20 cellular contexts compared by ENCODE assay signal in genomic region chr11:95544095-95544795, GRCh38.
DNase-seq lines count a peak whose midpoint lies in the region; ATAC-seq, FAIRE-seq and TF ChIP-seq lines count a peak whose summit lies in the region.
"Had no signal": no experiment of that assay in that cellular context is flagged by ENCODE, and none has a peak within 500 bp of the region (broad histone marks: within the 10 kb centered on the region; RNA-seq: fewer than 3 reads in every experiment).

No MANE protein-coding gene starts in this region.

- H4K20me1 ChIP-seq in smooth muscle cell (ENCODE audit: low read depth): no peaks in the 10 kb centered on the region

- H3F3A ChIP-seq in smooth muscle cell (ENCODE audit: low read depth): peaks cover 20% of the 10 kb centered on the region

- no peak for TF ChIP-seq CTCF in smooth muscle cell (IDR thresholded peaks at IDR 0.05; ENCODE audit: borderline replicate concordance, insufficient read depth, poor library complexity, severe bottlenecking)
- TF ChIP-seq CTCF in GM20000 (IDR thresholded peaks at IDR 0.05; ENCODE audit: extremely low read depth, missing control alignments): no peak

- no peaks in the 10 kb centered on the region for H3K36me3 ChIP-seq in smooth muscle cell (ENCODE audit: low read depth)
- H3K36me3 ChIP-seq: stomach had no signal

- peak overlapping the region; percentile 78 for H3K27ac ChIP-seq in smooth muscle cell (ENCODE audit: low read depth)
- H3K27ac ChIP-seq: psoas muscle, SK-N-MC, stomach had no signal

- peaks cover 9% of the 10 kb centered on the region for H3K4me1 ChIP-seq in smooth muscle cell (ENCODE audit: low read depth)
- H3K4me1 ChIP-seq: psoas muscle, stomach had no signal

- TF ChIP-seq POLR2A in erythroblast (IDR thresholded peaks at IDR 0.05; ENCODE audit: low read length): no peak

- H3K9me3 Mint-ChIP-seq in activated T-cell treated with anti-CD3 and anti-CD28 coated beads, Interleukin-2, amount 50 U/mL, for 4 hours: no peaks in the 10 kb centered on the region
- H3K9me3 Mint-ChIP-seq: activated T-cell treated with anti-CD3 and anti-CD28 coated beads, Interleukin-2, amount 50 U/mL, for 24 hours; CD8-positive, alpha-beta memory T cell; endodermal cell; memory B cell; natural killer cell treated with Interleukin-12 subunit alpha and Interleukin-12 subunit beta and Interleukin-15 and Interleukin-18, amount 100 ng/mL, for 72 hours had no signal

- H3K27me3 Mint-ChIP-seq in activated T-cell treated with anti-CD3 and anti-CD28 coated beads, Interleukin-2, amount 50 U/mL, for 4 hours (ENCODE audit: low read depth): no peaks in the 10 kb centered on the region
- H3K27me3 Mint-ChIP-seq: activated T-cell treated with anti-CD3 and anti-CD28 coated beads, Interleukin-2, amount 50 U/mL, for 24 hours; memory B cell had no signal

- no peak for DNase-seq in activated T-cell treated with anti-CD3 and anti-CD28 coated beads, Interleukin-2, amount 50 U/mL, for 4 hours
- DNase-seq in activated T-cell treated with anti-CD3 and anti-CD28 coated beads for 4 hours: no peak
- DNase-seq in RKO (ENCODE audit: low spot score): peak; percentile 43
- DNase-seq in erythroblast (lab: John Stamatoyannopoulos, UW): peak; percentile 16 to 40
- DNase-seq in smooth muscle cell (lab: John Stamatoyannopoulos, UW; ENCODE audit: unreplicated experiment): no peak
- no peak for DNase-seq in NCI-H1694 (lab: John Stamatoyannopoulos, UW)
- no peak for DNase-seq in RCC 7860 (ENCODE audit: low spot score)
- no peak for DNase-seq in GM20000 (ENCODE audit: low spot score)
- DNase-seq: activated T-cell treated with anti-CD3 and anti-CD28 coated beads, Interleukin-2, amount 50 U/mL, for 24 hours; CD8-positive, alpha-beta memory T cell; cerebellar nuclear complex; glutamatergic neuron; NCI-H510A; psoas muscle; stomach had no signal

- H3K27me3 ChIP-seq in smooth muscle cell (ENCODE audit: low read depth): no peaks in the 10 kb centered on the region
- H3K27me3 ChIP-seq: stomach had no signal

- H3K9me3 ChIP-seq in smooth muscle cell (replicated peaks; ENCODE audit: low read depth): no peaks in the 10 kb centered on the region
- H3K9me3 ChIP-seq: psoas muscle, stomach had no signal

- peak overlapping the region; percentile 62 for H3K4me2 ChIP-seq in smooth muscle cell

- no peak overlapping the region for H3K9ac ChIP-seq in smooth muscle cell (ENCODE audit: low read depth)

- H2AFZ ChIP-seq in smooth muscle cell (ENCODE audit: low read depth): no peak overlapping the region

- WGBS in smooth muscle cell (ENCODE audit: low lambda C conversion rate): 68% methylated on average over 3 of the region's 3 CpGs

- no peaks in the 10 kb centered on the region for H3K79me2 ChIP-seq in smooth muscle cell (ENCODE audit: low read depth)

- H3K4me3 Mint-ChIP-seq in activated T-cell treated with anti-CD3 and anti-CD28 coated beads, Interleukin-2, amount 50 U/mL, for 4 hours: no peak overlapping the region
- H3K4me3 Mint-ChIP-seq: activated T-cell treated with anti-CD3 and anti-CD28 coated beads, Interleukin-2, amount 50 U/mL, for 24 hours; CD8-positive, alpha-beta memory T cell; endodermal cell; memory B cell; natural killer cell treated with Interleukin-12 subunit alpha and Interleukin-12 subunit beta and Interleukin-15 and Interleukin-18, amount 100 ng/mL, for 72 hours had no signal

- H3K4me3 ChIP-seq in smooth muscle cell: no peak overlapping the region
- H3K4me3 ChIP-seq: GM12878, psoas muscle, SK-N-MC, stomach had no signal

- H3K36me3 Mint-ChIP-seq in activated T-cell treated with anti-CD3 and anti-CD28 coated beads, Interleukin-2, amount 50 U/mL, for 4 hours (ENCODE audit: insufficient read depth): no peaks in the 10 kb centered on the region
- H3K36me3 Mint-ChIP-seq: CD8-positive, alpha-beta memory T cell; memory B cell; natural killer cell treated with Interleukin-12 subunit alpha and Interleukin-12 subunit beta and Interleukin-15 and Interleukin-18, amount 100 ng/mL, for 72 hours had no signal

- no peak for FAIRE-seq in RCC 7860 (lab: Jason Lieb, UNC)
- FAIRE-seq: GM12878 had no signal

- peaks cover 35% of the 10 kb centered on the region for H3K4me1 Mint-ChIP-seq in activated T-cell treated with anti-CD3 and anti-CD28 coated beads, Interleukin-2, amount 50 U/mL, for 4 hours (ENCODE audit: low read depth)
- H3K4me1 Mint-ChIP-seq: endodermal cell, memory B cell had no signal

- peak; percentile 87 to 94 for ATAC-seq in activated T-cell treated with anti-CD3 and anti-CD28 coated beads, Interleukin-2, amount 50 U/mL, for 4 hours
- ATAC-seq: natural killer cell treated with Interleukin-12 subunit alpha and Interleukin-12 subunit beta and Interleukin-15 and Interleukin-18, amount 100 ng/mL, for 72 hours; psoas muscle had no signal

Comparison
In these comparisons a context has a peak if more than half of its experiments do, and no peak if none do; other contexts are left out.
1. DNase-seq: peak in RKO (single experiment) and erythroblast (2 of 2); none in activated T-cell treated with anti-CD3 and anti-CD28 coated beads, Interleukin-2, amount 50 U/mL, for 4 hours (single experiment), activated T-cell treated with anti-CD3 and anti-CD28 coated beads for 4 hours (single experiment), smooth muscle cell (single experiment), NCI-H1694 (single experiment), RCC 7860 (single experiment) and GM20000 (single experiment).